15 cellular contexts compared by ENCODE assay signal in genomic region chr15:42504631-42505030, GRCh38. TPM values are rescaled to one million over a fixed set of nuclear protein-coding genes. Genes with fewer than 3 reads are reported as not detected.
DNase-seq lines count a peak whose midpoint lies in the region; ATAC-seq, FAIRE-seq and TF ChIP-seq lines count a peak whose summit lies in the region.
"Had no signal": no experiment of that assay in that cellular context is flagged by ENCODE, and none has a peak within 500 bp of the region (broad histone marks: within the 10 kb centered on the region; RNA-seq: fewer than 3 reads in every experiment).

No MANE protein-coding gene starts in this region.

- intact Hi-C loops in vagina (cut with DNase I) (no loop called here), esophagus muscularis mucosa (cut with DNase I) (no loop called here)

- H3K27ac ChIP-seq in vagina: peak overlapping the region; percentile 20
- H3K27ac ChIP-seq in small intestine (ENCODE audit: low read depth in 1 of 2, low read length in 1 of 2): no peak overlapping the region
- peak overlapping the region in 1 of 4 donors; percentile 23 for H3K27ac ChIP-seq in esophagus muscularis mucosa (replicated peaks in 1 of 4)

- H3K4me1 ChIP-seq in vagina (peaks cover 16% of the 10 kb centered on the region), small intestine (ENCODE audit: control insufficient read depth in 2 of 2, insufficient read depth in 1 of 2, low read depth in 1 of 2, low read length in 1 of 2) (peaks cover 0 to 7% of the 10 kb centered on the region in 2 donors), esophagus muscularis mucosa (peaks cover 32 to 52% (median 41%) of the 10 kb centered on the region in 4 donors)

- peak; percentile 30 for ATAC-seq in GM19452 (IDR thresholded peaks at IDR 0.05; ENCODE audit: unreplicated experiment)
- ATAC-seq in HG03575 (IDR thresholded peaks at IDR 0.05; ENCODE audit: extremely low read depth, insufficient number of reproducible peaks, low FRiP score, unreplicated experiment): peak; percentile 7
- no peak for ATAC-seq in omental fat pad (ENCODE audit: low FRiP score)

- no peak for FAIRE-seq in small intestine (lab: Jason Lieb, UNC)
- FAIRE-seq: colon, HTR-8/SVneo had no signal

- no peak overlapping the region for H3K4me3 ChIP-seq in vagina
- no peak overlapping the region for H3K4me3 ChIP-seq in small intestine (ENCODE audit: low read depth in 1 of 2, low read length in 2 of 2)
- H3K4me3 ChIP-seq in esophagus muscularis mucosa: no peak overlapping the region
- H3K4me3 ChIP-seq: thoracic aorta had no signal

- H3K27me3 ChIP-seq in vagina: no peaks in the 10 kb centered on the region
- no peaks in the 10 kb centered on the region for H3K27me3 ChIP-seq in small intestine (ENCODE audit: control insufficient read depth in 2 of 2, insufficient read depth in 2 of 2, low read length in 2 of 2)
- H3K27me3 ChIP-seq in esophagus muscularis mucosa: no peaks in the 10 kb centered on the region

- 60 to 85% (median 76%) methylated on average over 3 of the region's 3 CpGs for WGBS in small intestine, 3 donors
- 41% methylated on average over 3 of the region's 3 CpGs for WGBS in esophagus muscularis mucosa

- TF ChIP-seq POLR2A in vagina (IDR thresholded peaks at IDR 0.05) (no peak), esophagus muscularis mucosa (IDR thresholded peaks at IDR 0.05; ENCODE audit: low read depth) (no peak)

- H3K36me3 ChIP-seq in vagina (no peaks in the 10 kb centered on the region), small intestine (ENCODE audit: control insufficient read depth in 2 of 2, insufficient read depth in 2 of 2, low read length in 2 of 2) (no peaks in the 10 kb centered on the region), esophagus muscularis mucosa (no peaks in the 10 kb centered on the region)
- H3K36me3 ChIP-seq: thoracic aorta had no signal

- H3K9me3 ChIP-seq in vagina (no peaks in the 10 kb centered on the region), small intestine (ENCODE audit: control insufficient read depth, low read depth) (no peaks in the 10 kb centered on the region), esophagus muscularis mucosa (no peaks in the 10 kb centered on the region)
- H3K9me3 ChIP-seq: thoracic aorta had no signal

- TF ChIP-seq EP300 in esophagus muscularis mucosa (IDR thresholded peaks at IDR 0.05): no peak

- TF ChIP-seq CTCF in vagina (IDR thresholded peaks at IDR 0.05) (no peak), omental fat pad (IDR thresholded peaks at IDR 0.05) (no peak), esophagus muscularis mucosa (IDR thresholded peaks at IDR 0.05) (no peak)

- peak; percentile 25 for DNase-seq in glomerular visceral epithelial cell (ENCODE audit: extremely low spot score)
- no peak for DNase-seq in vagina (ENCODE audit: extremely low spot score in 2 of 2)
- no peak for DNase-seq in small intestine
- no peak for DNase-seq in omental fat pad (ENCODE audit: low spot score)
- no peak for DNase-seq in esophagus muscularis mucosa (ENCODE audit: extremely low spot score)
- DNase-seq: activated CD8-positive, alpha-beta memory T cell treated with anti-CD3 and anti-CD28 coated beads for 24 hours; activated effector memory CD4-positive, alpha-beta T cell treated with Interleukin-2 at 50 U/mL for 16 hours; left colon; NCI-H1092; NCI-H226 had no signal

RNA-seq across cellular contexts. Expression of gene SNAP23, which starts 9.2 kb away (rescaled TPM):
- 60.9 TPM for total RNA-seq in vagina
- polyA plus RNA-seq in small intestine: 100 to 1,000 TPM in 1 of 3 donors, 10 to 100 TPM in 2; 39.6 to 131 (median 95.7) TPM
- 10 to 100 TPM; 52.2 to 89.6 (median 81.7) TPM for total RNA-seq in omental fat pad
- 10 to 100 TPM; 48.6 to 76.2 (median 55.1) TPM for total RNA-seq in esophagus muscularis mucosa

RNA-seq across cellular contexts. Expression of gene ZNF106, which starts 13.7 kb away (rescaled TPM):
- 38.1 TPM for total RNA-seq in vagina
- polyA plus RNA-seq in small intestine: 10 to 100 TPM in 2 of 3 donors, 1 to 10 TPM in 1; 8.3 to 13.7 (median 13.2) TPM
- 100 to 1,000 TPM in 1 of 4 donors, 10 to 100 TPM in 3; 85.6 to 105 (median 93.7) TPM for total RNA-seq in omental fat pad
- 100 to 1,000 TPM; 312 to 568 (median 428) TPM for total RNA-seq in esophagus muscularis mucosa

RNA-seq across cellular contexts. Expression of gene LRRC57, which starts 44.0 kb away (rescaled TPM):
- total RNA-seq in vagina (25.3 TPM), omental fat pad (10 to 100 TPM; 12.1 to 26.6 (median 19.3) TPM), esophagus muscularis mucosa (10 to 100 TPM; 12.8 to 20.1 (median 17.3) TPM)
- polyA plus RNA-seq in small intestine: 10 to 100 TPM in 1 of 3 donors, 1 to 10 TPM in 2; 7.6 to 17.0 (median 9.6) TPM

RNA-seq across cellular contexts. Expression of gene HAUS2, which starts 44.0 kb away (rescaled TPM):
- total RNA-seq in vagina (25.8 TPM), omental fat pad (10 to 100 TPM; 24.6 to 41.9 (median 28.6) TPM), esophagus muscularis mucosa (10 to 100 TPM; 13.2 to 28.2 (median 16.0) TPM)
- 10 to 100 TPM in 1 of 3 donors, 1 to 10 TPM in 2; 5.4 to 15.5 (median 9.8) TPM for polyA plus RNA-seq in small intestine
